ENCODE assay signal across 1 cellular context in the genomic region with DNA sequence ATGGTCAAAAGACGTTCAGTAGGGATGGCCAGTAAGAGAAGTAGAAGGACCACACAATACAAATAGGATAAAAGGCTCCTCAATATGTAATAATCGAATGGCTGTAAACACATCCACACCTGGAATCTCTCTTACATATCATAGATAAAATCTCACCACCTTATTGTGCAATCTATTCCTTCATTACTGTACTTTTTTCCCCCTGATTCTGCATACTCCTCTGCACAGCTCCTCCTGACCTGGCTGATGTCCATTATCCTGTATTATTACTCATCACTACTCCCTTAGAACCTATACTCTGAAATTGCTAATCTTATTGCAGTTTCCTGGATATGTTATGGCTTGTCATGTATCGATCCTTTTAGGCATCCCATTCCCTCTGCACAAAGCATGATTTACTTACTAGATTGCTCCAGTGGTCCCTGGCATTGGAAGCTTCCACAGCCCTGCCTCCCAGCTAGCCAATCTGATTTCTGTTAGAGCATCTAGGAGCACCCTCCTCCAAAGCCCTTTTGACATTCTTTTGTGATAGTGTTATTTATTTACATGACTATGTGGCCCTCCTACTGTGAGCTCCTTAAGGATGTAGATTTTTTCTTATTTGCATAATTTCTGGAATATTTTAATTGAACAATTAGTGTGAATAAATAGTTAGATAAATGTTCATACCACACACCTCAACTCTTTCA.
TF ChIP-seq lines count a peak whose summit lies in the region.

No MANE protein-coding gene starts in this region.

TF ChIP-seq in H1, 55 proteins besides CTCF, POLR2A, EP300 and RAD21:
- TF ChIP-seq TEAD4 (IDR thresholded peaks at IDR 0.05; ENCODE audit: low read depth, low read length), result 0 out of 2 replicates have a peak, but pooled peaks have one; percentile 18
- TF ChIP-seq EZH2 (IDR thresholded peaks at IDR 0.05; ENCODE audit: low read depth, low read length, severe bottlenecking), result no peak
